ENCODE assay signal across 8 cellular contexts in genomic region chr1:1841575-1841991, GRCh38. TPM values are rescaled to one million over a fixed set of nuclear protein-coding genes. Genes with fewer than 3 reads are reported as not detected.
DNase-seq lines count a peak whose midpoint lies in the region; ATAC-seq and TF ChIP-seq lines count a peak whose summit lies in the region.

No MANE protein-coding gene starts in this region.

- peaks cover 29% of the 10 kb centered on the region for H3K4me1 ChIP-seq in CD4-positive, CD25-positive, alpha-beta regulatory T cell (ENCODE audit: control insufficient read depth, insufficient read depth, low read length, poor library complexity, severe bottlenecking)
- peaks cover 9% of the 10 kb centered on the region for H3K4me1 ChIP-seq in body of pancreas

- no peaks in the 10 kb centered on the region for H3K27me3 Mint-ChIP-seq in CD4-positive, CD25-positive, alpha-beta regulatory T cell
- no peaks in the 10 kb centered on the region for H3K27me3 Mint-ChIP-seq in nephron progenitor cell (ENCODE audit: low read depth, poor library complexity)

- no peaks in the 10 kb centered on the region for H3K9me3 Mint-ChIP-seq in CD4-positive, CD25-positive, alpha-beta regulatory T cell
- peaks cover 3% of the 10 kb centered on the region for H3K9me3 Mint-ChIP-seq in nephron progenitor cell

- intact Hi-C loops in body of pancreas (cut with DNase I) = no loop called here

- WGBS in body of pancreas, 2 donors = 58 to 92% methylated on average over 3 of the region's 3 CpGs

- peak overlapping the region in 2 of 4 donors; percentile 9 to 17 for H3K4me3 Mint-ChIP-seq in CD4-positive, CD25-positive, alpha-beta regulatory T cell
- no peak overlapping the region for H3K4me3 Mint-ChIP-seq in nephron progenitor cell

- H3K27ac Mint-ChIP-seq in CD4-positive, CD25-positive, alpha-beta regulatory T cell = peak overlapping the region in 2 of 3 donors; percentile 39 to 91
- peak overlapping the region; percentile 86 for H3K27ac Mint-ChIP-seq in nephron progenitor cell

- peaks cover 31 to 60% (median 41%) of the 10 kb centered on the region in 4 donors for H3K4me1 Mint-ChIP-seq in CD4-positive, CD25-positive, alpha-beta regulatory T cell
- H3K4me1 Mint-ChIP-seq in nephron progenitor cell = peaks cover 8% of the 10 kb centered on the region

- TF ChIP-seq CTCF in HFF-Myc (IDR thresholded peaks at IDR 0.05; ENCODE audit: low read depth, low read length, missing control alignments) (peak; percentile 8), choroid plexus epithelial cell (conservative IDR thresholded peaks at IDR 0.05; ENCODE audit: low read depth, low read length) (peak; percentile 34), nephron progenitor cell (IDR thresholded peaks at IDR 0.05) (no peak), body of pancreas (IDR thresholded peaks at IDR 0.05) (no peak)

- no peak overlapping the region for H3K4me3 ChIP-seq in CD4-positive, CD25-positive, alpha-beta regulatory T cell (ENCODE audit: low read depth, low read length)
- H3K4me3 ChIP-seq in HFF-Myc (replicated peaks; ENCODE audit: low read depth, low read length) = no peak overlapping the region
- no peak overlapping the region for H3K4me3 ChIP-seq in choroid plexus epithelial cell (ENCODE audit: low read depth, low read length)
- H3K4me3 ChIP-seq in body of pancreas = no peak overlapping the region

- no peak for TF ChIP-seq POLR2A in body of pancreas (IDR thresholded peaks at IDR 0.05)

- peaks cover 6% of the 10 kb centered on the region for H3K36me3 ChIP-seq in CD4-positive, CD25-positive, alpha-beta regulatory T cell (ENCODE audit: control insufficient read depth, insufficient read depth, low read length)
- no peaks in the 10 kb centered on the region for H3K36me3 ChIP-seq in body of pancreas (replicated peaks in 1 of 2; ENCODE audit: insufficient read depth in 1 of 2, low read depth in 2 of 2)

- H3K27me3 ChIP-seq in CD4-positive, CD25-positive, alpha-beta regulatory T cell (ENCODE audit: control insufficient read depth, insufficient read depth, low read length) = no peaks in the 10 kb centered on the region
- no peaks in the 10 kb centered on the region for H3K27me3 ChIP-seq in body of pancreas

- no peak for DNase-seq in CD4-positive, CD25-positive, alpha-beta regulatory T cell
- DNase-seq in HFF-Myc (ENCODE audit: extremely low read depth, low read depth) (no peak), choroid plexus epithelial cell (ENCODE audit: low read depth) (peak; percentile 36), nephron progenitor cell (no peak), body of pancreas (no peak), NCI-H82 (lab: John Stamatoyannopoulos, UW) (no peak)

- H3K27ac ChIP-seq in CD4-positive, CD25-positive, alpha-beta regulatory T cell (ENCODE audit: insufficient read depth, low read length, poor library complexity, severe bottlenecking) = no peak overlapping the region
- no peak overlapping the region for H3K27ac ChIP-seq in body of pancreas

- ATAC-seq in CD4-positive, CD25-positive, alpha-beta regulatory T cell (ENCODE audit: low read depth in 2 of 2) = no peak
- ATAC-seq in GM21390 (IDR thresholded peaks at IDR 0.05; ENCODE audit: unreplicated experiment) = no peak
- ATAC-seq in body of pancreas = no peak
- ATAC-seq in HG02885 (IDR thresholded peaks at IDR 0.05; ENCODE audit: poor library complexity, unreplicated experiment) = no peak

- H3K36me3 Mint-ChIP-seq in CD4-positive, CD25-positive, alpha-beta regulatory T cell = peaks cover 6% of the 10 kb centered on the region
- H3K36me3 Mint-ChIP-seq in nephron progenitor cell (ENCODE audit: low read depth) = peaks cover 62% of the 10 kb centered on the region

- H3K9me3 ChIP-seq in CD4-positive, CD25-positive, alpha-beta regulatory T cell (ENCODE audit: control insufficient read depth in 2 of 2, low read length in 2 of 2) = no peaks in the 10 kb centered on the region
- no peaks in the 10 kb centered on the region for H3K9me3 ChIP-seq in body of pancreas

RNA-seq across cellular contexts. Expression of gene GNB1, which starts 49.3 kb away (rescaled TPM):
- total RNA-seq in CD4-positive, CD25-positive, alpha-beta regulatory T cell = 242 TPM
- 100 to 1,000 TPM in 2 of 4 donors, 10 to 100 TPM in 2; 47.0 to 106 (median 78.3) TPM for polyA plus RNA-seq in CD4-positive, CD25-positive, alpha-beta regulatory T cell
- total RNA-seq in body of pancreas = 10 to 100 TPM; 71.3 to 79.1 TPM

Comparison
In these comparisons a context has a peak if more than half of its experiments do, and no peak if none do; other contexts are left out.
1. CTCF ChIP-seq: peak in HFF-Myc (single experiment) and choroid plexus epithelial cell (single experiment); none in nephron progenitor cell (single experiment) and body of pancreas (0 of 7).